8 cellular contexts compared by ENCODE assay signal in the genomic region with DNA sequence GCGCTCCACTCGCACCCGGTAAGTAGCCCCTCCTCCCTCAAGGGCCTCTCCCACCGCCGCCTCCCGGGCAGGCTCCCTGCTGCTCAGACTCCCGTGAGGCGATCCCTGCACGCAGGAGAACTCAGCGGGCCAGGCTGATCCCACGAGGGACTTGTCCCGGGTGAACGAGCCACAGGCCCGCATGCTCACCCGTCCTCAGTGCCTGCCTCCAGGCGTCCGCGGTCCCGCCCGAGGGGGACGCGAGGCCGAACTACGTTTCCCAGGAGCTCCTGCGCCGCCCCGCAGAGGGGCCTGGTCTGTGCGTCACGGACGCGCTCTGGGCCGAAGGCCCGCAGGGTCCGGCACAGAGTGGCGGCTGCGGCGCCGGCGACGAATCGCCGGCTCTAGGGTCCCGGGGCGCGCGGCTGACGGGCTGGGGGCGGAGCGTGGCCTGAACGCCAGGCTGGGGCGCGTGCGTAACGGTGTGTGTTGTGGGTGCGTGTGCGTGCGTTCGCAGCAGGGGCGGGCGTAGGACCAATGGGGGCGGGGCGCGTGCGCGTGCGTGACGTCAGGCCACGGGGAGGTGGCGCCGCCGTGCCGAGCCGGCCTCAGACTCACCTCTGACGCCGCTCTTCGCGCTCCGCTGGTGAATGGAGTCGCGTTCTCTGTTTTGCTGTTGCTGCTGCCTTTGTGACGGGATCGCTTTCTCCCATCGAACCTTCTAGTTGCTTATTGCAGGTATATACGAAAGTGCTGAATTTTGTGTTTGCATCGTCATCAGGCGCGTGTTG. TPM values are rescaled to one million over a fixed set of nuclear protein-coding genes. Genes with fewer than 3 reads are reported as not detected.
DNase-seq lines count a peak whose midpoint lies in the region; ATAC-seq and TF ChIP-seq lines count a peak whose summit lies in the region.

TSS of gene ZNF10 (plus strand) at position 590 of the 770 bp plus-strand sequence. CDS start 13,866 bp downstream, outside the sequence.
TSS of gene ZNF891 (minus strand) at position 237 of the 770 bp plus-strand sequence. CDS start 8,356 bp downstream, outside the sequence.

- TF ChIP-seq CTCF in DND-41 (IDR thresholded peaks at IDR 0.05; ENCODE audit: borderline replicate concordance, extremely low read depth, low read length, poor library complexity, severe bottlenecking) (peak; percentile 1), fibroblast of pulmonary artery (IDR thresholded peaks at IDR 0.05; ENCODE audit: low read length, missing control alignments) (no peak)

- H3K27me3 ChIP-seq in DND-41 (ENCODE audit: insufficient read depth, low read length, poor library complexity) = no peaks in the 10 kb centered on the region

- peak within 1 kb of the TSS; percentile 38 to 100 for H3K4me3 ChIP-seq in DND-41 (ENCODE audit: low read depth in 1 of 2, low read length in 2 of 2)
- peak within 1 kb of the TSS; percentile 61 for H3K4me3 ChIP-seq in fibroblast of pulmonary artery (replicated peaks; ENCODE audit: low read depth, low read length)

- peak within 1 kb of the TSS; percentile 98 for H2AFZ ChIP-seq in DND-41 (ENCODE audit: low read depth, low read length)

- peaks cover 23% of the 10 kb centered on the region for H3K4me1 ChIP-seq in DND-41 (ENCODE audit: insufficient read depth, low read length)

- H3K27ac ChIP-seq in DND-41 (ENCODE audit: low read length) (peak within 1 kb of the TSS; percentile 90), KOPT-K1 (ENCODE audit: low read depth, low read length, poor library complexity, severe bottlenecking) (peak within 1 kb of the TSS; percentile 82)

- peaks cover 81% of the 10 kb centered on the region for H3K79me2 ChIP-seq in DND-41 (ENCODE audit: insufficient read depth, low read length)

- peaks cover 13 to 19% of the 10 kb centered on the region in 2 donors for H3K4me1 Mint-ChIP-seq in natural killer cell treated with Interleukin-12 subunit alpha and Interleukin-12 subunit beta and Interleukin-15 and Interleukin-18, amount 100 ng/mL, for 72 hours (ENCODE audit: low read depth in 2 of 2)

- peaks cover 57% of the 10 kb centered on the region for H3K36me3 Mint-ChIP-seq in natural killer cell treated with Interleukin-12 subunit alpha and Interleukin-12 subunit beta and Interleukin-15 and Interleukin-18, amount 100 ng/mL, for 72 hours

- H4K20me1 ChIP-seq in DND-41 (ENCODE audit: insufficient read depth, low read length) = no peaks in the 10 kb centered on the region

- peak within 1 kb of the TSS; percentile 85 to 87 for H3K27ac Mint-ChIP-seq in natural killer cell treated with Interleukin-12 subunit alpha and Interleukin-12 subunit beta and Interleukin-15 and Interleukin-18, amount 100 ng/mL, for 72 hours

- no peaks in the 10 kb centered on the region for H3K27me3 Mint-ChIP-seq in natural killer cell treated with Interleukin-12 subunit alpha and Interleukin-12 subunit beta and Interleukin-15 and Interleukin-18, amount 100 ng/mL, for 72 hours

- H3K9me3 Mint-ChIP-seq in natural killer cell treated with Interleukin-12 subunit alpha and Interleukin-12 subunit beta and Interleukin-15 and Interleukin-18, amount 100 ng/mL, for 72 hours = peaks cover 22% of the 10 kb centered on the region

- H3K9ac ChIP-seq in DND-41 (ENCODE audit: low read depth, low read length) = peak within 1 kb of the TSS; percentile 65

- DNase-seq in DND-41 (peak; percentile 96), RPMI7951 (ENCODE audit: low read depth) (peak; percentile 92), fibroblast of pulmonary artery (ENCODE audit: low read depth) (peak; percentile 98)
- peak; percentile 94 for DNase-seq in activated T-helper 9 cell treated with anti-CD3 and anti-CD28 coated beads, Interleukin-2, amount 50 U/mL, for 16 hours (ENCODE audit: low read depth)
- peak; percentile 97 for DNase-seq in natural killer cell treated with Interleukin-12 subunit alpha and Interleukin-12 subunit beta and Interleukin-15 and Interleukin-18, amount 100 ng/mL, for 72 hours (ENCODE audit: low spot score)
- DNase-seq in stimulated activated naive CD4-positive, alpha-beta T cell treated with Interleukin-2 at 50 U/mL for 16 hours (lab: John Stamatoyannopoulos, UW) = peak; percentile 95

- peaks cover 78% of the 10 kb centered on the region for H3K9me3 ChIP-seq in DND-41 (ENCODE audit: insufficient read depth, low read length, severe bottlenecking)
- H3K9me3 ChIP-seq in KOPT-K1 (ENCODE audit: insufficient read depth, low read length, poor library complexity, severe bottlenecking) = peaks cover 83% of the 10 kb centered on the region

- H3K36me3 ChIP-seq in DND-41 (ENCODE audit: insufficient read depth, low read length) (peaks cover 77% of the 10 kb centered on the region), KOPT-K1 (ENCODE audit: insufficient read depth, low read length) (peaks cover 66% of the 10 kb centered on the region)

- peak within 1 kb of the TSS; percentile 98 for H3K4me3 Mint-ChIP-seq in natural killer cell treated with Interleukin-12 subunit alpha and Interleukin-12 subunit beta and Interleukin-15 and Interleukin-18, amount 100 ng/mL, for 72 hours

- H3K4me2 ChIP-seq in DND-41 (ENCODE audit: insufficient read depth, low read length) = peak within 1 kb of the TSS; percentile 64

- peak; percentile 88 for ATAC-seq in DND-41 (ENCODE audit: insufficient read depth, low read depth)
- ATAC-seq in GM21786 (IDR thresholded peaks at IDR 0.05; ENCODE audit: unreplicated experiment) = peak; percentile 91
- peak; percentile 96 to 97 for ATAC-seq in natural killer cell treated with Interleukin-12 subunit alpha and Interleukin-12 subunit beta and Interleukin-15 and Interleukin-18, amount 100 ng/mL, for 72 hours

RNA-seq across cellular contexts. Expression of gene ZNF10, which starts in this region (rescaled TPM):
- 1.6 and 4.7 TPM in 2 replicates for total RNA-seq in RPMI7951 (2014; rRNA removed; shearing (Covaris generic))
- total RNA-seq in natural killer cell treated with Interleukin-12 subunit alpha and Interleukin-12 subunit beta and Interleukin-15 and Interleukin-18, amount 100 ng/mL, for 72 hours = 1 to 10 TPM; 2.3 to 3.9 TPM

RNA-seq across cellular contexts. Expression of gene ZNF891, which starts in this region (rescaled TPM):
- total RNA-seq in RPMI7951 (2014; rRNA removed; shearing (Covaris generic)) = 0.48 and 0.49 TPM in 2 replicates
- total RNA-seq in natural killer cell treated with Interleukin-12 subunit alpha and Interleukin-12 subunit beta and Interleukin-15 and Interleukin-18, amount 100 ng/mL, for 72 hours = 1 to 10 TPM; 1.4 to 1.7 TPM

Comparison
In these comparisons a context has a peak if more than half of its experiments do, and no peak if none do; other contexts are left out.
1. Peak in every context shown above with its lines: DNase-seq, ATAC-seq, H3K4me3 ChIP-seq and H3K27ac ChIP-seq.